In genomic region chr22:29824677-29825076, GRCh38 we compare ENCODE assay signal across 19 cellular contexts. TPM values are rescaled to one million over a fixed set of nuclear protein-coding genes. Genes with fewer than 3 reads are reported as not detected.
DNase-seq lines count a peak whose midpoint lies in the region; ATAC-seq and TF ChIP-seq lines count a peak whose summit lies in the region.
"Had no signal": no experiment of that assay in that cellular context is flagged by ENCODE, and none has a peak within 500 bp of the region (broad histone marks: within the 10 kb centered on the region; RNA-seq: fewer than 3 reads in every experiment).

No MANE protein-coding gene starts in this region.

- H3K27me3 ChIP-seq in colonic mucosa (no peaks in the 10 kb centered on the region), stomach (no peaks in the 10 kb centered on the region)
- H3K27me3 ChIP-seq: Peyer's patch had no signal

- intact Hi-C loops in colonic mucosa (cut with DNase I) (no loop called here), stomach (cut with DNase I; ENCODE audit: low total_unique reads) (no loop called here)

- H3K4me1 ChIP-seq in colonic mucosa: no peaks in the 10 kb centered on the region
- peaks cover 9 to 50% (median 19%) of the 10 kb centered on the region in 4 donors for H3K4me1 ChIP-seq in stomach

- no peak for ATAC-seq in GM21528 (IDR thresholded peaks at IDR 0.05; ENCODE audit: low FRiP score, unreplicated experiment)

- H3K4me1 Mint-ChIP-seq in neural crest cell (peaks cover 9% of the 10 kb centered on the region), mesothelial cell of epicardium (peaks cover 12% of the 10 kb centered on the region)

- H3K36me3 ChIP-seq in colonic mucosa (peaks cover 2% of the 10 kb centered on the region), stomach (peaks cover 30 to 92% (median 81%) of the 10 kb centered on the region in 4 donors)

- TF ChIP-seq EP300 in stomach (IDR thresholded peaks at IDR 0.05): no peak

- POLR2A ChIA-PET in RWPE1 (lab: Yijun Ruan, JAX; ENCODE audit: low non-redundant PET): no interaction called here

- no peak for TF ChIP-seq CTCF in RWPE1 (conservative IDR thresholded peaks at IDR 0.05; ENCODE audit: low read depth)
- no peak for TF ChIP-seq CTCF in colonic mucosa (IDR thresholded peaks at IDR 0.05)
- TF ChIP-seq CTCF in neural crest cell (conservative IDR thresholded peaks at IDR 0.05): no peak
- no peak for TF ChIP-seq CTCF in stomach (IDR thresholded peaks at IDR 0.05)
- TF ChIP-seq CTCF in mesothelial cell of epicardium (IDR thresholded peaks at IDR 0.05; ENCODE audit: unreplicated experiment): no peak

- no peak overlapping the region for H3K4me3 Mint-ChIP-seq in neural crest cell
- H3K4me3 Mint-ChIP-seq in mesothelial cell of epicardium: no peak overlapping the region
- H3K4me3 Mint-ChIP-seq: CD4-positive, alpha-beta T cell had no signal

- H3K9me3 Mint-ChIP-seq in neural crest cell: no peaks in the 10 kb centered on the region
- no peaks in the 10 kb centered on the region for H3K9me3 Mint-ChIP-seq in mesothelial cell of epicardium
- H3K9me3 Mint-ChIP-seq: CD4-positive, alpha-beta T cell had no signal

- H3K9me3 ChIP-seq in colonic mucosa (no peaks in the 10 kb centered on the region), stomach (no peaks in the 10 kb centered on the region)
- H3K9me3 ChIP-seq: Peyer's patch had no signal

- H3K4me3 ChIP-seq in colonic mucosa: no peak overlapping the region
- H3K4me3 ChIP-seq in stomach: no peak overlapping the region
- H3K4me3 ChIP-seq: Peyer's patch had no signal

- DNase-seq in RWPE1 (ENCODE audit: low spot score) (no peak), colonic mucosa (peak; percentile 40), neural crest cell (ENCODE audit: low read depth, low spot score) (no peak), stomach (peak; percentile 94), mesothelial cell of epicardium (ENCODE audit: low spot score in 2 of 2, unreplicated experiment in 2 of 2) (no peak), SW480 (ENCODE audit: low spot score) (no peak)
- DNase-seq: CD4-positive, alpha-beta T cell; COR-L47; DMS79 treated with DMSO at 0.1 percent for 48 hours; Karpas-422; MV-4-11; NCI-H1694; NCI-H2081 treated with DMSO at 0.1 percent for 48 hours; NCI-H2171 treated with DMSO at 0.1 percent for 48 hours; NCI-H524 treated with DMSO at 0.1 percent for 48 hours; NCI-H82; Peyer's patch; SHP77 had no signal

- H3K27ac Mint-ChIP-seq in neural crest cell (ENCODE audit: unreplicated experiment) (peak overlapping the region; percentile 44), mesothelial cell of epicardium (no peak overlapping the region)
- H3K27ac Mint-ChIP-seq: CD4-positive, alpha-beta T cell had no signal

- H3K27ac ChIP-seq in RWPE1 (peak overlapping the region; percentile 13; the same call in 1 of the 2 replicates), colonic mucosa (no peak overlapping the region), stomach (peak overlapping the region; percentile 25 to 83 (median 74))
- H3K27ac ChIP-seq: Peyer's patch had no signal

- CTCF ChIA-PET in RWPE1 (lab: Yijun Ruan, JAX): interaction anchor here (0.6 kb wide), 1 partner anchor 180 kb away, joined by 3 read pairs; no protein-coding TSS in a partner anchor

- H3K36me3 Mint-ChIP-seq in neural crest cell (ENCODE audit: low read depth): peaks cover 8% of the 10 kb centered on the region
- peaks cover 29% of the 10 kb centered on the region for H3K36me3 Mint-ChIP-seq in mesothelial cell of epicardium

- no peak for TF ChIP-seq POLR2A in stomach (IDR thresholded peaks at IDR 0.05)

- H3K27me3 Mint-ChIP-seq in neural crest cell (ENCODE audit: low read depth): no peaks in the 10 kb centered on the region
- H3K27me3 Mint-ChIP-seq in mesothelial cell of epicardium (ENCODE audit: low read depth): no peaks in the 10 kb centered on the region
- H3K27me3 Mint-ChIP-seq: CD4-positive, alpha-beta T cell had no signal

- 52 to 69% (median 60%) methylated on average over 11 of the region's 11 CpGs for WGBS in stomach, 5 donors

- no peak overlapping the region for H3K9ac ChIP-seq in colonic mucosa (ENCODE audit: low read depth in 2 of 2, low read length in 2 of 2)

RNA-seq across cellular contexts. Expression of gene ASCC2, which starts 13.4 kb away (rescaled TPM):
- total RNA-seq in colonic mucosa (10 to 100 TPM; 52.8 to 77.0 TPM), neural crest cell (44.6 and 45.6 TPM in 2 replicates), stomach (100 to 1,000 TPM in 1 of 5 donors, 10 to 100 TPM in 4; 39.7 to 129 (median 80.5) TPM), mesothelial cell of epicardium (53.4 to 58.2 TPM (median 57.1 TPM) in 3 replicates)
- polyA plus RNA-seq in stomach: 10 to 100 TPM; 53.5 to 75.3 (median 59.3) TPM

RNA-seq across cellular contexts. Expression of gene UQCR10, which starts 57.5 kb away (rescaled TPM):
- 100 to 1,000 TPM; 171 to 217 TPM for total RNA-seq in colonic mucosa
- 116 and 120 TPM in 2 replicates for total RNA-seq in neural crest cell
- 100 to 1,000 TPM in 1 of 5 donors, 10 to 100 TPM in 3, 1 to 10 TPM in 1; 2.0 to 136 (median 49.6) TPM for total RNA-seq in stomach
- 100 to 1,000 TPM; 248 to 307 (median 293) TPM for polyA plus RNA-seq in stomach
- 72.9 to 88.1 TPM (median 76.6 TPM) in 3 replicates for total RNA-seq in mesothelial cell of epicardium

RNA-seq across cellular contexts. Expression of gene ZMAT5, which starts 57.9 kb away (rescaled TPM):
- total RNA-seq in colonic mucosa (10 to 100 TPM; 11.9 to 14.3 TPM), neural crest cell (25.3 and 26.2 TPM in 2 replicates), stomach (10 to 100 TPM in 2 of 5 donors, 1 to 10 TPM in 2, under 1 TPM in 1; 0.58 to 19.0 (median 5.3) TPM), mesothelial cell of epicardium (16.5 to 18.8 TPM (median 17.1 TPM) in 3 replicates)
- 10 to 100 TPM; 30.3 to 37.9 (median 37.7) TPM for polyA plus RNA-seq in stomach

RNA-seq across cellular contexts. Expression of gene MTMR3, which starts 58.3 kb away (rescaled TPM):
- total RNA-seq in colonic mucosa (10 to 100 TPM; 35.9 to 49.4 TPM), neural crest cell (35.3 and 37.4 TPM in 2 replicates), stomach (100 to 1,000 TPM in 1 of 5 donors, 10 to 100 TPM in 4; 39.8 to 120 (median 78.2) TPM), mesothelial cell of epicardium (54.4 to 58.8 TPM (median 58.7 TPM) in 3 replicates)
- 10 to 100 TPM in 2 of 3 donors, 1 to 10 TPM in 1; 7.3 to 13.3 (median 12.8) TPM for polyA plus RNA-seq in stomach

Comparison
In these comparisons a context has a peak if more than half of its experiments do, and no peak if none do; other contexts are left out.
1. DNase-seq: peak in colonic mucosa (single experiment) and stomach (single experiment); none in RWPE1 (single experiment), neural crest cell (single experiment), mesothelial cell of epicardium (0 of 2) and SW480 (single experiment).